ENCODE assay signal across 16 cellular contexts in genomic region chr3:60070366-60070765, GRCh38.
DNase-seq lines count a peak whose midpoint lies in the region; ATAC-seq and TF ChIP-seq lines count a peak whose summit lies in the region.
"Had no signal": no experiment of that assay in that cellular context is flagged by ENCODE, and none has a peak within 500 bp of the region (broad histone marks: within the 10 kb centered on the region; RNA-seq: fewer than 3 reads in every experiment).

No MANE protein-coding gene starts in this region.

- no peaks in the 10 kb centered on the region for H3K79me1 ChIP-seq in mesendoderm (ENCODE audit: low read length)

- WGBS in mesendoderm (ENCODE audit: extremely low coverage, insufficient coverage, low lambda C conversion rate): no CpG with 5 or more reads among the region's 3 CpGs

- H2BK120ac ChIP-seq in mesendoderm (ENCODE audit: low read depth, low read length): no peak overlapping the region

- no peaks in the 10 kb centered on the region for H3K9me2 ChIP-seq in OCI-LY7 (ENCODE audit: insufficient read depth, low read length)

- no TSS peak for BruUV-seq in OCI-LY7 (replicated peaks; lab: Mats Ljungman, UMichigan)

- H3K9ac ChIP-seq in DND-41 (ENCODE audit: low read depth, low read length) (no peak overlapping the region), mesendoderm (ENCODE audit: low read length) (no peak overlapping the region)
- H3K9ac ChIP-seq: GM23248 had no signal

- H3K56ac ChIP-seq in mesendoderm (ENCODE audit: low read length): no peak overlapping the region

- no peak overlapping the region for H2BK15ac ChIP-seq in mesendoderm (replicated peaks; ENCODE audit: low read depth)

- H3K36me3 ChIP-seq in DND-41 (ENCODE audit: insufficient read depth, low read length) (peaks cover 25% of the 10 kb centered on the region), mesendoderm (ENCODE audit: control insufficient read depth, insufficient read depth, low read length) (no peaks in the 10 kb centered on the region), OCI-LY7 (ENCODE audit: insufficient read depth, low read length) (no peaks in the 10 kb centered on the region; the same call in 1 of the 2 replicates)

- no peak overlapping the region for H3K4me3 Mint-ChIP-seq in activated T-cell treated with anti-CD3 and anti-CD28 coated beads, Interleukin-2, amount 50 U/mL, for 72 hours

- no peak overlapping the region for H4K8ac ChIP-seq in mesendoderm (ENCODE audit: low read depth, low read length)

- H3K27ac ChIP-seq in DND-41 (ENCODE audit: low read length): peak overlapping the region; percentile 28; the same call in 1 of the 2 replicates
- H3K27ac ChIP-seq in mesendoderm (ENCODE audit: low read depth, low read length): no peak overlapping the region
- H3K27ac ChIP-seq in OCI-LY7 (ENCODE audit: low read depth, low read length, poor library complexity, severe bottlenecking): no peak overlapping the region
- H3K27ac ChIP-seq: 22Rv1, A549, GM23248 had no signal

- DNase-seq in activated T-cell treated with anti-CD3 and anti-CD28 coated beads, Interleukin-2, amount 50 U/mL, for 72 hours: no peak
- DNase-seq in activated T-cell treated with anti-CD3 and anti-CD28 coated beads, Interleukin-2, amount 50 U/mL, for 48 hours: no peak
- DNase-seq in DND-41 (no peak), NCI-H146 (lab: John Stamatoyannopoulos, UW) (peak; percentile 81), mesendoderm (peak; percentile 73), inferior parietal cortex (ENCODE audit: extremely low spot score) (no peak), GM19238 (ENCODE audit: insufficient read length, low spot score) (no peak), OCI-LY7 (ENCODE audit: low spot score) (no peak)
- DNase-seq: AML-193, Caco-2, GF-D8, GM23248, HCEC 1CT, KG1 had no signal

- intact Hi-C loops in OCI-LY7 (cut with micrococcal nuclease; ENCODE audit: unreplicated experiment): loop anchor here (10.0 kb wide), 1 partner anchor 616 kb away; no protein-coding TSS in a partner anchor

- H4K20me1 ChIP-seq in DND-41 (ENCODE audit: insufficient read depth, low read length) (no peaks in the 10 kb centered on the region), OCI-LY7 (ENCODE audit: insufficient read depth, low read length) (no peaks in the 10 kb centered on the region)

- H2AFZ ChIP-seq in DND-41 (ENCODE audit: low read depth, low read length) (no peak overlapping the region), OCI-LY7 (ENCODE audit: low read length) (no peak overlapping the region)
- H2AFZ ChIP-seq: GM23248 had no signal

- CTCF ChIA-PET in OCI-LY7 (lab: Charles Lee; ENCODE audit: unreplicated experiment): no interaction called here

- H3K4me1 ChIP-seq in DND-41 (ENCODE audit: insufficient read depth, low read length) (peaks cover 83% of the 10 kb centered on the region), mesendoderm (ENCODE audit: control insufficient read depth, low read depth, low read length) (peaks cover 3% of the 10 kb centered on the region), OCI-LY7 (ENCODE audit: insufficient read depth, low read length, poor library complexity, severe bottlenecking) (peaks cover 33% of the 10 kb centered on the region)
- H3K4me1 ChIP-seq: A549, Caco-2 had no signal

- ATAC-seq in activated T-cell treated with anti-CD3 and anti-CD28 coated beads, Interleukin-2, amount 50 U/mL, for 72 hours (replicated peaks in 1 of 2): no peak
- ATAC-seq in DND-41 (ENCODE audit: insufficient read depth, low read depth): no peak
- ATAC-seq: A549 had no signal

- peak overlapping the region; percentile 45 for H3K18ac ChIP-seq in mesendoderm (ENCODE audit: low read length)

- H3K27me3 Mint-ChIP-seq in activated T-cell treated with anti-CD3 and anti-CD28 coated beads, Interleukin-2, amount 50 U/mL, for 72 hours (ENCODE audit: low read depth): no peaks in the 10 kb centered on the region

- H3K9me3 ChIP-seq in DND-41 (ENCODE audit: insufficient read depth, low read length, severe bottlenecking) (no peaks in the 10 kb centered on the region), OCI-LY7 (ENCODE audit: low read length) (no peaks in the 10 kb centered on the region)
- H3K9me3 ChIP-seq: A549, Caco-2 had no signal

- H3K4ac ChIP-seq in mesendoderm (ENCODE audit: low read depth, low read length): no peak overlapping the region

- no peak overlapping the region for H4K5ac ChIP-seq in mesendoderm (ENCODE audit: low read length)

- TF ChIP-seq CTCF in DND-41 (IDR thresholded peaks at IDR 0.05; ENCODE audit: borderline replicate concordance, extremely low read depth, low read length, poor library complexity, severe bottlenecking) (no peak), OCI-LY7 (conservative IDR thresholded peaks at IDR 0.05; ENCODE audit: low read length) (no peak)

- no peak overlapping the region for H2AK5ac ChIP-seq in mesendoderm (ENCODE audit: low read length)

- no peak overlapping the region for H3K23ac ChIP-seq in mesendoderm (ENCODE audit: low read length)

- H3K4me3 ChIP-seq in DND-41 (ENCODE audit: low read depth in 1 of 2, low read length in 2 of 2): no peak overlapping the region
- no peak overlapping the region for H3K4me3 ChIP-seq in mesendoderm (ENCODE audit: low read length)
- H3K4me3 ChIP-seq in OCI-LY7 (ENCODE audit: low read depth, low read length, poor library complexity, severe bottlenecking): no peak overlapping the region
- H3K4me3 ChIP-seq: A549, GM23248 had no signal

- peaks cover 69% of the 10 kb centered on the region for H3K4me1 Mint-ChIP-seq in activated T-cell treated with anti-CD3 and anti-CD28 coated beads, Interleukin-2, amount 50 U/mL, for 72 hours (ENCODE audit: low read depth)

- peaks cover 4 to 6% of the 10 kb centered on the region in 2 donors for H3K9me3 Mint-ChIP-seq in activated T-cell treated with anti-CD3 and anti-CD28 coated beads, Interleukin-2, amount 50 U/mL, for 72 hours

- H3K4me2 ChIP-seq in DND-41 (ENCODE audit: insufficient read depth, low read length) (peak overlapping the region; percentile 5; the same call in 1 of the 2 replicates), mesendoderm (ENCODE audit: low read length) (no peak overlapping the region), OCI-LY7 (ENCODE audit: low read length) (no peak overlapping the region)
- H3K4me2 ChIP-seq: A549 had no signal

- H2BK5ac ChIP-seq in mesendoderm (ENCODE audit: low read length): no peak overlapping the region

- H3K27me3 ChIP-seq in DND-41 (ENCODE audit: insufficient read depth, low read length, poor library complexity) (no peaks in the 10 kb centered on the region), mesendoderm (ENCODE audit: insufficient read depth, low read length, poor library complexity) (no peaks in the 10 kb centered on the region)

- POLR2A ChIA-PET in OCI-LY7 (lab: Charles Lee): no interaction called here

- H3K79me2 ChIP-seq in DND-41 (ENCODE audit: insufficient read depth, low read length) (peaks cover 96% of the 10 kb centered on the region), mesendoderm (ENCODE audit: control insufficient read depth, insufficient read depth, low read length) (no peaks in the 10 kb centered on the region), OCI-LY7 (ENCODE audit: insufficient read depth, low read depth, low read length) (no peaks in the 10 kb centered on the region)

- peak overlapping the region; percentile 25 for H3K27ac Mint-ChIP-seq in activated T-cell treated with anti-CD3 and anti-CD28 coated beads, Interleukin-2, amount 50 U/mL, for 72 hours

- peaks cover 5 to 9% of the 10 kb centered on the region in 2 donors for H3K36me3 Mint-ChIP-seq in activated T-cell treated with anti-CD3 and anti-CD28 coated beads, Interleukin-2, amount 50 U/mL, for 72 hours (ENCODE audit: insufficient read depth in 2 of 2)

Comparison
In these comparisons a context has a peak if more than half of its experiments do, and no peak if none do; other contexts are left out.
1. DNase-seq: peak in NCI-H146 (single experiment) and mesendoderm (single experiment); none in activated T-cell treated with anti-CD3 and anti-CD28 coated beads, Interleukin-2, amount 50 U/mL, for 72 hours (0 of 2), activated T-cell treated with anti-CD3 and anti-CD28 coated beads, Interleukin-2, amount 50 U/mL, for 48 hours (0 of 2), DND-41 (single experiment), inferior parietal cortex (single experiment), GM19238 (single experiment) and OCI-LY7 (single experiment).